Comparison of ENCODE assay signal across 24 cellular contexts in the genomic region with DNA sequence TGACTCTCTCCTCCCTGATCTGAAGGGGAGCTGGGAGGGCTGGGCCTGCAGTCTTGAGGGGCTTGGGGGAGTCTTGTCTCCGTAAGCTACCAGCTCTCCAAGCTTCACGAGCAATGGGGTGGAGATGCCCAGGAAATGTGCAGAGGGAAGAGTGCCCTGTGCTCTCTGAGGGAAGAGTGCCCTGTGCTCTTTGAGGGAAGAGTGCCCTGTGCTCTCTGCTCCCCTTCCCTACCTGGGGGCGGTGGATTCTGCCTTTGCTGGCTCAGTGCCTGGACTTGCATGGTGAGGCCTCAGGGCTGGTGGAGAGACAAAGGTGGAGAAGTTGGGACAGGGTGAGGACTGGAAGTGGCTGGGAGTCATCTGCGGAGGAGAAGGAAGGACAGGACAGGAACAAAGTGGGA.
"Had no signal": no experiment of that assay in that cellular context is flagged by ENCODE, and none has a peak within 500 bp of the region (broad histone marks: within the 10 kb centered on the region; RNA-seq: fewer than 3 reads in every experiment).

No MANE protein-coding gene starts in this region.

- H3K4me3 Mint-ChIP-seq: activated B cell treated with CpG ODN at 0.5 μM for 24 hours; activated CD4-positive, alpha-beta T cell treated with anti-CD3 and anti-CD28 coated beads for 36 hours; activated T-cell treated with anti-CD3 and anti-CD28 coated beads, Interleukin-2, amount 50 U/mL, for 24 hours; activated T-helper 17 cell treated with anti-CD3 and anti-CD28 coated beads, Interleukin-2, amount 50 U/mL, for 72 hours; mesothelial cell of epicardium; naive thymus-derived CD8-positive, alpha-beta T cell; T-helper 1 cell treated with Interleukin-12 subunit alpha and Interleukin-12 subunit beta and Interleukin-4 antibody, amounts not matched to agents 30 μg/mL and 1 μg/mL, for 36 hours had no signal

- H3K4me1 Mint-ChIP-seq: activated B cell treated with CpG ODN at 0.5 μM for 24 hours; activated CD4-positive, alpha-beta T cell treated with anti-CD3 and anti-CD28 coated beads for 36 hours; activated T-helper 17 cell treated with anti-CD3 and anti-CD28 coated beads, Interleukin-2, amount 50 U/mL, for 72 hours; naive thymus-derived CD8-positive, alpha-beta T cell had no signal

- H3K27ac ChIP-seq: cardiac muscle cell, pancreas, upper lobe of right lung had no signal

- H3K4me3 ChIP-seq: cardiac muscle cell, lung, pancreas, upper lobe of right lung had no signal

- FAIRE-seq: kidney, pancreas had no signal

- H3K9me3 Mint-ChIP-seq: activated B cell treated with CpG ODN at 0.5 μM for 24 hours; activated T-cell treated with anti-CD3 and anti-CD28 coated beads, Interleukin-2, amount 50 U/mL, for 24 hours; activated T-helper 17 cell treated with anti-CD3 and anti-CD28 coated beads, Interleukin-2, amount 50 U/mL, for 72 hours; mesothelial cell of epicardium; naive thymus-derived CD8-positive, alpha-beta T cell; T-helper 1 cell treated with Interleukin-12 subunit alpha and Interleukin-12 subunit beta and Interleukin-4 antibody, amounts not matched to agents 30 μg/mL and 1 μg/mL, for 36 hours had no signal

- H3K27me3 ChIP-seq: cardiac muscle cell, pancreas, upper lobe of right lung had no signal

- H3K9me3 ChIP-seq: pancreas, upper lobe of right lung had no signal

- H3K36me3 Mint-ChIP-seq: mesothelial cell of epicardium; naive thymus-derived CD8-positive, alpha-beta T cell had no signal

- H3K36me3 ChIP-seq: cardiac muscle cell, pancreas, upper lobe of right lung had no signal

- H3K27me3 Mint-ChIP-seq: activated B cell treated with CpG ODN at 0.5 μM for 24 hours had no signal

- ATAC-seq: activated CD4-positive, alpha-beta T cell treated with anti-CD3 and anti-CD28 coated beads for 36 hours; activated T-helper 17 cell treated with anti-CD3 and anti-CD28 coated beads, Interleukin-2, amount 50 U/mL, for 72 hours; left lobe of liver; naive thymus-derived CD8-positive, alpha-beta T cell; pancreas; upper lobe of right lung had no signal

- DNase-seq: activated B cell treated with CpG ODN at 0.5 μM for 24 hours; activated CD4-positive, alpha-beta T cell treated with anti-CD3 and anti-CD28 coated beads for 36 hours; activated CD4-positive, alpha-beta T cell treated with anti-CD3 and anti-CD28 coated beads, Interleukin-2, amount 50 U/mL, for 4 hours; activated CD8-positive, alpha-beta memory T cell treated with anti-CD3 and anti-CD28 coated beads for 24 hours; activated CD8-positive, alpha-beta memory T cell treated with anti-CD3 and anti-CD28 coated beads, Interleukin-2, amount 50 U/mL, for 4 hours; activated naive CD4-positive, alpha-beta T cell treated with Interleukin-2 at 50 U/mL for 16 hours; activated T-cell treated with anti-CD3 and anti-CD28 coated beads, Interleukin-2, amount 50 U/mL, for 24 hours; amygdala; dermis blood vessel endothelial cell; effector CD8-positive, alpha-beta T cell; erythroblast; naive thymus-derived CD8-positive, alpha-beta T cell; pancreas; stimulated activated CD4-positive, alpha-beta T cell treated with anti-CD3 and anti-CD28 coated beads, Interleukin-4, amount 100 ng/mL, for 1 hour; stimulated activated naive CD4-positive, alpha-beta T cell treated with Interleukin-2 at 50 U/mL for 16 hours; T1000 had no signal

- H3K4me1 ChIP-seq: pancreas, upper lobe of right lung had no signal

- H3K27ac Mint-ChIP-seq: activated B cell treated with CpG ODN at 0.5 μM for 24 hours; activated CD4-positive, alpha-beta T cell treated with anti-CD3 and anti-CD28 coated beads for 36 hours; activated T-cell treated with anti-CD3 and anti-CD28 coated beads, Interleukin-2, amount 50 U/mL, for 24 hours; activated T-helper 17 cell treated with anti-CD3 and anti-CD28 coated beads, Interleukin-2, amount 50 U/mL, for 72 hours; mesothelial cell of epicardium; naive thymus-derived CD8-positive, alpha-beta T cell; T-helper 1 cell treated with Interleukin-12 subunit alpha and Interleukin-12 subunit beta and Interleukin-4 antibody, amounts not matched to agents 30 μg/mL and 1 μg/mL, for 36 hours had no signal
